Comparison of ENCODE assay signal across 8 cellular contexts in genomic region chr9:112380771-112381181, GRCh38. TPM values are rescaled to one million over a fixed set of nuclear protein-coding genes. Genes with fewer than 3 reads are reported as not detected.
DNase-seq lines count a peak whose midpoint lies in the region; ATAC-seq lines count a peak whose summit lies in the region.

No MANE protein-coding gene starts in this region.

- peak overlapping the region; percentile 97 to 99 for H3K4me3 Mint-ChIP-seq in stimulated activated naive B cell treated with anti-CD40 and anti-IgM and Interleukin-4, amounts not matched to agents 10 μg/mL and 1 μg/mL and 100 μg/mL, for 72 hours

- H3K27ac Mint-ChIP-seq in stimulated activated naive B cell treated with anti-CD40 and anti-IgM and Interleukin-4, amounts not matched to agents 10 μg/mL and 1 μg/mL and 100 μg/mL, for 72 hours, result peak overlapping the region; percentile 98

- peak overlapping the region; percentile 85 for H3K9ac ChIP-seq in Karpas-422 (ENCODE audit: low read length)

- peaks cover 62% of the 10 kb centered on the region for H3K4me1 ChIP-seq in Karpas-422 (ENCODE audit: low read length)

- no peaks in the 10 kb centered on the region for H3K36me3 Mint-ChIP-seq in stimulated activated naive B cell treated with anti-CD40 and anti-IgM and Interleukin-4, amounts not matched to agents 10 μg/mL and 1 μg/mL and 100 μg/mL, for 72 hours

- H3K9me2 ChIP-seq in Karpas-422 (replicated peaks; ENCODE audit: insufficient read depth, low read length), result no peaks in the 10 kb centered on the region

- peak overlapping the region; percentile 44 for H2AFZ ChIP-seq in Karpas-422 (ENCODE audit: low read length)

- DNase-seq in DMS114 treated with DMSO at 0.1 percent for 48 hours (lab: John Stamatoyannopoulos, UW; ENCODE audit: unreplicated experiment), result peak; percentile 19
- DNase-seq in Karpas-422, result peak; percentile 80
- DNase-seq in amniotic epithelial cell (ENCODE audit: low read depth), result peak; percentile 80
- no peak for DNase-seq in stimulated activated naive B cell treated with anti-CD40 and anti-IgM and Interleukin-4, amounts not matched to agents 10 μg/mL and 1 μg/mL and 100 μg/mL, for 72 hours
- DNase-seq in DMS53 (lab: John Stamatoyannopoulos, UW), result no peak
- DNase-seq in stimulated activated CD4-positive, alpha-beta T cell treated with anti-CD3 and anti-CD28 coated beads, Interleukin-4, amount 100 ng/mL, for 1 hour, result no peak

- no peaks in the 10 kb centered on the region for H3K27me3 ChIP-seq in Karpas-422 (ENCODE audit: low read length)

- H3K4me2 ChIP-seq in Karpas-422 (ENCODE audit: low read depth, low read length, poor library complexity, severe bottlenecking), result peak overlapping the region; percentile 98

- H3K36me3 ChIP-seq in Karpas-422 (ENCODE audit: insufficient read depth, low read length), result no peaks in the 10 kb centered on the region

- H3K4me3 ChIP-seq in Karpas-422 (ENCODE audit: low read length), result peak overlapping the region; percentile 85
- peak overlapping the region; percentile 84; the same call in 1 of the 2 replicates for H3K4me3 ChIP-seq in iPS-18c (ENCODE audit: insufficient read depth, low read depth, low read length)

- H3K79me2 ChIP-seq in Karpas-422 (ENCODE audit: low read length), result peaks cover 52% of the 10 kb centered on the region

- peak overlapping the region; percentile 69 for H3K27ac ChIP-seq in Karpas-422 (ENCODE audit: low read length)

- H4K20me1 ChIP-seq in Karpas-422 (ENCODE audit: insufficient read depth, low read depth, low read length), result no peaks in the 10 kb centered on the region

- H3K9me3 ChIP-seq in Karpas-422 (ENCODE audit: low read length), result no peaks in the 10 kb centered on the region
- no peaks in the 10 kb centered on the region for H3K9me3 ChIP-seq in iPS-18c (ENCODE audit: control insufficient read depth, insufficient read depth, low read length)

- H3K9me3 Mint-ChIP-seq in stimulated activated naive B cell treated with anti-CD40 and anti-IgM and Interleukin-4, amounts not matched to agents 10 μg/mL and 1 μg/mL and 100 μg/mL, for 72 hours, result no peaks in the 10 kb centered on the region

- H3K27me3 Mint-ChIP-seq in stimulated activated naive B cell treated with anti-CD40 and anti-IgM and Interleukin-4, amounts not matched to agents 10 μg/mL and 1 μg/mL and 100 μg/mL, for 72 hours, result no peaks in the 10 kb centered on the region

- no peak for ATAC-seq in stimulated activated naive B cell treated with anti-CD40 and anti-IgM and Interleukin-4, amounts not matched to agents 10 μg/mL and 1 μg/mL and 100 μg/mL, for 72 hours (replicated peaks)
- ATAC-seq in GM18498 (IDR thresholded peaks at IDR 0.05; ENCODE audit: unreplicated experiment), result no peak

- peaks cover 37 to 61% of the 10 kb centered on the region in 2 donors for H3K4me1 Mint-ChIP-seq in stimulated activated naive B cell treated with anti-CD40 and anti-IgM and Interleukin-4, amounts not matched to agents 10 μg/mL and 1 μg/mL and 100 μg/mL, for 72 hours

RNA-seq across cellular contexts. Expression of gene HSDL2, which starts 0.9 kb away (rescaled TPM):
- 18.4 and 47.3 TPM in 2 replicates for total RNA-seq in Karpas-422 (2014; rRNA removed; shearing (Covaris generic); ENCODE audit: low replicate concordance)

RNA-seq across cellular contexts. Expression of gene PTBP3, which starts 47.4 kb away (rescaled TPM):
- 44.2 and 114 TPM in 2 replicates for total RNA-seq in Karpas-422 (2014; rRNA removed; shearing (Covaris generic); ENCODE audit: low replicate concordance)

Comparison
In these comparisons a context has a peak if more than half of its experiments do, and no peak if none do; other contexts are left out.
1. DNase-seq: peak in DMS114 treated with DMSO at 0.1 percent for 48 hours (single experiment), Karpas-422 (single experiment) and amniotic epithelial cell (single experiment); none in stimulated activated naive B cell treated with anti-CD40 and anti-IgM and Interleukin-4, amounts not matched to agents 10 μg/mL and 1 μg/mL and 100 μg/mL, for 72 hours (single experiment), DMS53 (single experiment) and stimulated activated CD4-positive, alpha-beta T cell treated with anti-CD3 and anti-CD28 coated beads, Interleukin-4, amount 100 ng/mL, for 1 hour (single experiment).